ENCODE assay signal across 8 cellular contexts in genomic region chr3:42192334-42193200, GRCh38.
DNase-seq lines count a peak whose midpoint lies in the region; ATAC-seq, FAIRE-seq and TF ChIP-seq lines count a peak whose summit lies in the region.

No MANE protein-coding gene starts in this region.

- no peak overlapping the region for H3K27ac ChIP-seq in caudate nucleus (ENCODE audit: low read depth, low read length)
- no peak overlapping the region for H3K27ac ChIP-seq in effector memory CD4-positive, alpha-beta T cell (ENCODE audit: insufficient read depth, low read length, poor library complexity, severe bottlenecking)

- H3K4me1 ChIP-seq in effector memory CD4-positive, alpha-beta T cell (ENCODE audit: control insufficient read depth, insufficient read depth, low read length, poor library complexity, severe bottlenecking) = no peaks in the 10 kb centered on the region

- peaks cover 22% of the 10 kb centered on the region for H3K36me3 Mint-ChIP-seq in memory B cell

- no peaks in the 10 kb centered on the region for H3K27me3 Mint-ChIP-seq in memory B cell

- H3K9me3 ChIP-seq in effector memory CD4-positive, alpha-beta T cell (ENCODE audit: control insufficient read depth, low read length) = no peaks in the 10 kb centered on the region

- H3K4me1 Mint-ChIP-seq in memory B cell = peaks cover 24% of the 10 kb centered on the region

- no peak overlapping the region for H3K4me3 Mint-ChIP-seq in memory B cell

- H3K9me3 Mint-ChIP-seq in memory B cell = no peaks in the 10 kb centered on the region

- FAIRE-seq in GM12891 (lab: Jason Lieb, UNC) = peak; percentile 91
- FAIRE-seq in H54 (lab: Jason Lieb, UNC) = no peak

- peaks cover 15% of the 10 kb centered on the region for H3K36me3 ChIP-seq in effector memory CD4-positive, alpha-beta T cell (ENCODE audit: control insufficient read depth, insufficient read depth, low read length)

- TF ChIP-seq POLR2A in GM12891 (IDR thresholded peaks at IDR 0.05; ENCODE audit: low read depth, low read length) (no peak), H54 (IDR thresholded peaks at IDR 0.05; ENCODE audit: low read depth, low read length) (no peak)

- H3K4me3 ChIP-seq in effector memory CD4-positive, alpha-beta T cell (ENCODE audit: insufficient read depth, low read depth, low read length, poor library complexity, severe bottlenecking) = no peak overlapping the region

- peak; percentile 67 for ATAC-seq in memory B cell (ENCODE audit: low read depth)

- DNase-seq in GM12891 (ENCODE audit: insufficient read length, low spot score) (no peak), H54 (ENCODE audit: insufficient read length, low spot score) (peak; percentile 28), NOMO-1 treated with dmso at 0.1 percent for 144 hours (lab: John Stamatoyannopoulos, UW; ENCODE audit: unreplicated experiment) (peak; percentile 34), memory B cell (ENCODE audit: low spot score in 2 of 2) (no peak), caudate nucleus (lab: John Stamatoyannopoulos, UW) (no peak), DMS79 (lab: John Stamatoyannopoulos, UW) (no peak), COLO668 (lab: John Stamatoyannopoulos, UW; ENCODE audit: unreplicated experiment) (no peak)
- DNase-seq in effector memory CD4-positive, alpha-beta T cell = no peak

- H3K27me3 ChIP-seq in effector memory CD4-positive, alpha-beta T cell (replicated peaks; ENCODE audit: control insufficient read depth, insufficient read depth, low read length, poor library complexity, severe bottlenecking) = no peaks in the 10 kb centered on the region

- H3K27ac Mint-ChIP-seq in memory B cell = peak overlapping the region; percentile 45

TF ChIP-seq in GM12891, 5 proteins besides CTCF, POLR2A, EP300 and RAD21:
- TF ChIP-seq TAF1 (IDR thresholded peaks at IDR 0.05; ENCODE audit: low read depth, low read length) (no peak), POU2F2 (IDR thresholded peaks at IDR 0.05; ENCODE audit: low read depth, low read length) (peak; percentile 66; the same call in 1 of the 2 replicates), PAX5 (IDR thresholded peaks at IDR 0.05; ENCODE audit: insufficient read depth, low read length, severe bottlenecking) (no peak), POLR2AphosphoS5 (IDR thresholded peaks at IDR 0.05; ENCODE audit: low read depth, low read length) (no peak), SPI1 (IDR thresholded peaks at IDR 0.05; ENCODE audit: low read depth, low read length) (peak; percentile 91)
TF ChIP-seq in GM12891: peak in this region for 2.

Comparison
In these comparisons a context has a peak if more than half of its experiments do, and no peak if none do; other contexts are left out.
1. DNase-seq: peak in H54 (single experiment) and NOMO-1 treated with dmso at 0.1 percent for 144 hours (single experiment); none in GM12891 (single experiment), memory B cell (0 of 2), caudate nucleus (0 of 61), DMS79 (single experiment), COLO668 (single experiment) and effector memory CD4-positive, alpha-beta T cell (0 of 3).